1 cellular context compared by ENCODE assay signal in genomic region chr19:14413765-14414171, GRCh38.
A peak's percentile ranks its signal among the peaks of the same experiment; 100 is the strongest.
TF ChIP-seq lines count a peak whose summit lies in the region.

No MANE protein-coding gene starts in this region.

TF ChIP-seq in SK-N-SH treated with all-trans-retinoic acid at 6 μM for 48 hours, 23 proteins besides CTCF, POLR2A, EP300 and RAD21:
- TF ChIP-seq PATZ1 (CRISPR knock-in tag; IDR thresholded peaks at IDR 0.05; ENCODE audit: borderline replicate concordance) (peak; percentile 31; the same call in 1 of the 2 replicates), ZFP30 (CRISPR knock-in tag; IDR thresholded peaks at IDR 0.05) (no peak), TCF4 (CRISPR knock-in tag; IDR thresholded peaks at IDR 0.05; ENCODE audit: borderline replicate concordance) (0 out of 2 replicates have a peak, but pooled peaks have one; percentile 27), TSHZ2 (CRISPR knock-in tag; IDR thresholded peaks at IDR 0.05) (0 out of 2 replicates have a peak, but pooled peaks have one; percentile 16), ISL1 (CRISPR knock-in tag; IDR thresholded peaks at IDR 0.05) (peak; percentile 45)
